Comparison of ENCODE assay signal across 8 cellular contexts in genomic region chr16:81403601-81404391, GRCh38. TPM values are rescaled to one million over a fixed set of nuclear protein-coding genes. Genes with fewer than 3 reads are reported as not detected.
DNase-seq lines count a peak whose midpoint lies in the region; ATAC-seq and TF ChIP-seq lines count a peak whose summit lies in the region.

No MANE protein-coding gene starts in this region.

- H3K4me1 ChIP-seq in neutrophil (ENCODE audit: control insufficient read depth in 1 of 2, insufficient read depth in 1 of 2, low read depth in 1 of 2, low read length in 1 of 2) (peaks cover 5 to 9% of the 10 kb centered on the region in 2 experiments), stomach smooth muscle (ENCODE audit: control insufficient read depth, insufficient read depth, low read length) (peaks cover 11% of the 10 kb centered on the region)

- DNase-seq in COR-L47 (lab: John Stamatoyannopoulos, UW), result peak; percentile 75
- DNase-seq in LHCN-M2 (ENCODE audit: low read depth), result peak; percentile 47
- peak; percentile 80 to 85 for DNase-seq in SHP77 (lab: John Stamatoyannopoulos, UW)
- DNase-seq in activated effector memory CD4-positive, alpha-beta T cell treated with Interleukin-2 at 50 U/mL for 16 hours, result peak; percentile 67
- DNase-seq in foreskin melanocyte, result peak; percentile 27

- ATAC-seq in GM21576 (IDR thresholded peaks at IDR 0.05; ENCODE audit: unreplicated experiment), result peak; percentile 75

- H3K36me3 ChIP-seq in neutrophil, result no peaks in the 10 kb centered on the region
- no peaks in the 10 kb centered on the region for H3K36me3 ChIP-seq in stomach smooth muscle (ENCODE audit: control insufficient read depth in 2 of 2, insufficient read depth in 2 of 2, low read length in 2 of 2)

- TF ChIP-seq CTCF in neutrophil (IDR thresholded peaks at IDR 0.05), result peak; percentile 95

- H3K4me3 ChIP-seq in neutrophil (ENCODE audit: low read depth in 1 of 2, low read length in 1 of 2), result peak overlapping the region; percentile 38 to 54
- H3K4me3 ChIP-seq in stomach smooth muscle (ENCODE audit: low read length in 2 of 2), result peak overlapping the region; percentile 17 to 68

- H3K27ac ChIP-seq in neutrophil (peak overlapping the region; percentile 20), stomach smooth muscle (ENCODE audit: low read length) (no peak overlapping the region)

- no peak overlapping the region for H3K9ac ChIP-seq in stomach smooth muscle (ENCODE audit: low read length in 2 of 2)

- no peaks in the 10 kb centered on the region for H3K27me3 ChIP-seq in neutrophil
- H3K27me3 ChIP-seq in stomach smooth muscle (ENCODE audit: control insufficient read depth in 1 of 2, insufficient read depth in 2 of 2, low read length in 2 of 2), result no peaks in the 10 kb centered on the region

- H3K9me3 ChIP-seq in neutrophil, result no peaks in the 10 kb centered on the region
- no peaks in the 10 kb centered on the region for H3K9me3 ChIP-seq in stomach smooth muscle (ENCODE audit: control insufficient read depth in 2 of 2, low read length in 2 of 2)

RNA-seq across cellular contexts. Expression of gene CMIP, which starts 40.8 kb away (rescaled TPM):
- 2.8 and 6.0 TPM in 2 replicates for total RNA-seq in LHCN-M2 (2014; rRNA removed)
- polyA plus RNA-seq in LHCN-M2 (2012), result 22.8 TPM

Comparison
In these comparisons a context has a peak if more than half of its experiments do, and no peak if none do; other contexts are left out.
1. DNase-seq: peak in every context shown above with its lines; median percentile 82 in SHP77; 75 in COR-L47; 67 in activated effector memory CD4-positive, alpha-beta T cell treated with Interleukin-2 at 50 U/mL for 16 hours; 47 in LHCN-M2; 27 in foreskin melanocyte.